9 cellular contexts compared by ENCODE assay signal in the genomic region with DNA sequence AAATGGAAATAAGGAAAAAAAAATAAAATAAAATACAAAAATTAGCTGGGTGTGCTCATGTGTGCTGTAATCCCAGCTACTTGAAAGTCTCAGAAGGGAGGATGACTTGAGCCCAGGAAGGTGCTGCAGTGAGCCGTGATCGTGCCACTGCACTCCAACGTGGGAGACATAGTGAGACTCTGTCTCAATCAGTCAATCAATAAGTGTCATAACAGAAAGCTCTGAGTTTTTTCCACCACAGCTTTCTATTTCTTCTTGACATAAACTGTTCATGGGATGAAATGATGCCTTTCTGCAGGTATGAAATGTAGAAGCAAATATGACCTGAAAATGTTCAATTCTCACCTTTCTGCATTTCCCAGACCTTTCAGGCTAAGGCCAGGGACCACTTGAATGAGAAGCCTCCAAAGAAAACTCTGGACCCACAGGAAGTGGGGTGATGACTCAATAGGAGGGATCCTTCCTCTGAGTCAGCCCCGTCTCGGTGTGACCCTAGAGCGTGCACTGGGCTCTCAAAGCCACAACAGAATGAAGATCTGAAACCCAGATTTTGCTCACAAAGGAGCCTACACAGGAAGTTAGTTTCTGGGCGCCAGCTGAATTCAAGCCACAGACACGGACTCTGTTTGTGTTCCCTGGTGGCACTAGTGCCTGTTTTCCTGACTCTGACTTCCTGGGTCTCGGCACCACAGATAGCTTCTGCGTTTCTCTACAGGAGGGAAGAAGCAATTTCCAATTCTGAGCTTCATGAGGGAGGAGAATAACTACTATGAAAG.
DNase-seq lines count a peak whose midpoint lies in the region; ATAC-seq and TF ChIP-seq lines count a peak whose summit lies in the region.
"Had no signal": no experiment of that assay in that cellular context is flagged by ENCODE, and none has a peak within 500 bp of the region (broad histone marks: within the 10 kb centered on the region; RNA-seq: fewer than 3 reads in every experiment).

No MANE protein-coding gene starts in this region.

- 42 to 46% methylated on average over 7 to 10 of the region's 10 CpGs for WGBS in esophagus squamous epithelium, 2 donors
- 54 to 74% methylated on average over 9 to 10 of the region's 10 CpGs for WGBS in thyroid gland, 2 donors

- H3K27me3 ChIP-seq in esophagus squamous epithelium (no peaks in the 10 kb centered on the region), thyroid gland (no peaks in the 10 kb centered on the region)

- H3K36me3 ChIP-seq in esophagus squamous epithelium (no peaks in the 10 kb centered on the region), thyroid gland (no peaks in the 10 kb centered on the region)

- DNase-seq in GM03348 (ENCODE audit: low spot score) (peak; percentile 87), NCI-H460 (ENCODE audit: extremely low read depth, low read depth) (peak; percentile 64), esophagus squamous epithelium (lab: John Stamatoyannopoulos, UW) (peak; percentile 12), osteocyte (ENCODE audit: extremely low spot score, unreplicated experiment) (no peak), thyroid gland (peak; percentile 26 to 28), NCI-H1930 (lab: John Stamatoyannopoulos, UW) (no peak)
- peak; percentile 93 for DNase-seq in activated CD8-positive, alpha-beta memory T cell treated with anti-CD3 and anti-CD28 coated beads, Interleukin-2, amount 10 ng/mL, durations not matched to agents 7 days and 5 days

- no peak for TF ChIP-seq CTCF in esophagus squamous epithelium (IDR thresholded peaks at IDR 0.05)
- TF ChIP-seq CTCF in osteocyte (IDR thresholded peaks at IDR 0.05) = no peak
- TF ChIP-seq CTCF in thyroid gland (IDR thresholded peaks at IDR 0.05) = no peak

- peak overlapping the region; percentile 89 for H3K27ac Mint-ChIP-seq in activated CD8-positive, alpha-beta memory T cell treated with anti-CD3 and anti-CD28 coated beads, Interleukin-2, amount 10 ng/mL, durations not matched to agents 7 days and 5 days
- peak overlapping the region; percentile 91 for H3K27ac Mint-ChIP-seq in osteocyte (ENCODE audit: unreplicated experiment)
- H3K27ac Mint-ChIP-seq: brain had no signal

- H3K4me3 Mint-ChIP-seq in activated CD8-positive, alpha-beta memory T cell treated with anti-CD3 and anti-CD28 coated beads, Interleukin-2, amount 10 ng/mL, durations not matched to agents 7 days and 5 days = peak overlapping the region; percentile 66
- H3K4me3 Mint-ChIP-seq in osteocyte (ENCODE audit: unreplicated experiment) = peak overlapping the region; percentile 23
- H3K4me3 Mint-ChIP-seq: brain had no signal

- TF ChIP-seq POLR2A in esophagus squamous epithelium (IDR thresholded peaks at IDR 0.05) (no peak), thyroid gland (IDR thresholded peaks at IDR 0.05) (no peak)

- H3K9me3 Mint-ChIP-seq in activated CD8-positive, alpha-beta memory T cell treated with anti-CD3 and anti-CD28 coated beads, Interleukin-2, amount 10 ng/mL, durations not matched to agents 7 days and 5 days (ENCODE audit: low read depth) = no peaks in the 10 kb centered on the region
- H3K9me3 Mint-ChIP-seq in osteocyte (ENCODE audit: unreplicated experiment) = no peaks in the 10 kb centered on the region

- H3K9me3 ChIP-seq in esophagus squamous epithelium = no peaks in the 10 kb centered on the region
- no peaks in the 10 kb centered on the region for H3K9me3 ChIP-seq in thyroid gland

- H3K27ac ChIP-seq in esophagus squamous epithelium (peak overlapping the region in 3 of 4 donors; percentile 40 to 77 (median 47)), thyroid gland (peak overlapping the region in 2 of 3 donors; percentile 47 to 66)

- ATAC-seq in HG02571 (IDR thresholded peaks at IDR 0.05; ENCODE audit: unreplicated experiment) = peak; percentile 98
- peak; percentile 97 for ATAC-seq in activated CD8-positive, alpha-beta memory T cell treated with anti-CD3 and anti-CD28 coated beads, Interleukin-2, amount 10 ng/mL, durations not matched to agents 7 days and 5 days

- intact Hi-C loops in esophagus squamous epithelium (cut with DNase I) = no loop called here
- intact Hi-C loops in thyroid gland (cut with DNase I) = no loop called here

- peaks cover 0 to 25% (median 14%) of the 10 kb centered on the region in 3 donors for H3K4me1 ChIP-seq in esophagus squamous epithelium
- H3K4me1 ChIP-seq in thyroid gland = peaks cover 3 to 9% of the 10 kb centered on the region in 2 donors

- H3K4me3 ChIP-seq in esophagus squamous epithelium (peak overlapping the region in 1 of 4 donors; percentile 34), thyroid gland (replicated peaks in 1 of 3) (no peak overlapping the region)

- CTCF ChIA-PET in activated CD8-positive, alpha-beta memory T cell treated with anti-CD3 and anti-CD28 coated beads, Interleukin-2, amount 10 ng/mL, durations not matched to agents 7 days and 5 days (lab: Charles Lee) = interaction anchor here (1.1 to 1.8 kb wide), 9 partner anchors 8 to 193 kb away, joined by 3 to 14 read pairs (median 4); no protein-coding TSS in a partner anchor

- H3K36me3 Mint-ChIP-seq in activated CD8-positive, alpha-beta memory T cell treated with anti-CD3 and anti-CD28 coated beads, Interleukin-2, amount 10 ng/mL, durations not matched to agents 7 days and 5 days = peaks cover 8% of the 10 kb centered on the region
- H3K36me3 Mint-ChIP-seq in osteocyte (ENCODE audit: unreplicated experiment) = no peaks in the 10 kb centered on the region

- no peaks in the 10 kb centered on the region for H3K27me3 Mint-ChIP-seq in activated CD8-positive, alpha-beta memory T cell treated with anti-CD3 and anti-CD28 coated beads, Interleukin-2, amount 10 ng/mL, durations not matched to agents 7 days and 5 days
- H3K27me3 Mint-ChIP-seq in osteocyte (ENCODE audit: unreplicated experiment) = no peaks in the 10 kb centered on the region
- H3K27me3 Mint-ChIP-seq: brain had no signal

- H3K4me1 Mint-ChIP-seq in activated CD8-positive, alpha-beta memory T cell treated with anti-CD3 and anti-CD28 coated beads, Interleukin-2, amount 10 ng/mL, durations not matched to agents 7 days and 5 days = peaks cover 45% of the 10 kb centered on the region
- H3K4me1 Mint-ChIP-seq in osteocyte (ENCODE audit: unreplicated experiment) = peaks cover 35% of the 10 kb centered on the region

Comparison
In these comparisons a context has a peak if more than half of its experiments do, and no peak if none do; other contexts are left out.
1. DNase-seq: peak in GM03348 (single experiment), NCI-H460 (single experiment), activated CD8-positive, alpha-beta memory T cell treated with anti-CD3 and anti-CD28 coated beads, Interleukin-2, amount 10 ng/mL, durations not matched to agents 7 days and 5 days (single experiment), esophagus squamous epithelium (single experiment) and thyroid gland (2 of 2); none in osteocyte (single experiment) and NCI-H1930 (0 of 2).